ENCODE assay signal across 1 cellular context in genomic region chr5:133246053-133246370, GRCh38.
TF ChIP-seq lines count a peak whose summit lies in the region.

No MANE protein-coding gene starts in this region.

TF ChIP-seq in HCT116, 20 proteins besides CTCF, POLR2A, EP300 and RAD21 (continued from another document):
- TF ChIP-seq ZBTB33 (IDR thresholded peaks at IDR 0.05; ENCODE audit: extremely low read depth, insufficient replicate concordance, low read length) = no peak
- TF ChIP-seq YY1 (IDR thresholded peaks at IDR 0.05; ENCODE audit: extremely low read depth, insufficient replicate concordance, low read depth, low read length) = no peak
- TF ChIP-seq JUND (IDR thresholded peaks at IDR 0.05) = no peak
- TF ChIP-seq FOSL1 (IDR thresholded peaks at IDR 0.05; ENCODE audit: low read depth) = no peak
- no peak for TF ChIP-seq ELF1 (IDR thresholded peaks at IDR 0.05; ENCODE audit: borderline replicate concordance, low read depth)
- TF ChIP-seq SRF (IDR thresholded peaks at IDR 0.05; ENCODE audit: low read depth) = no peak
- no peak for TF ChIP-seq SP1 (IDR thresholded peaks at IDR 0.05; ENCODE audit: low read depth)
- TF ChIP-seq ATF3 (IDR thresholded peaks at IDR 0.05) = no peak
- no peak for TF ChIP-seq EZH2 (IDR thresholded peaks at IDR 0.05)
- TF ChIP-seq EGR1 (IDR thresholded peaks at IDR 0.05; ENCODE audit: low read depth) = no peak
